Comparison of ENCODE assay signal across 24 cellular contexts in the genomic region with DNA sequence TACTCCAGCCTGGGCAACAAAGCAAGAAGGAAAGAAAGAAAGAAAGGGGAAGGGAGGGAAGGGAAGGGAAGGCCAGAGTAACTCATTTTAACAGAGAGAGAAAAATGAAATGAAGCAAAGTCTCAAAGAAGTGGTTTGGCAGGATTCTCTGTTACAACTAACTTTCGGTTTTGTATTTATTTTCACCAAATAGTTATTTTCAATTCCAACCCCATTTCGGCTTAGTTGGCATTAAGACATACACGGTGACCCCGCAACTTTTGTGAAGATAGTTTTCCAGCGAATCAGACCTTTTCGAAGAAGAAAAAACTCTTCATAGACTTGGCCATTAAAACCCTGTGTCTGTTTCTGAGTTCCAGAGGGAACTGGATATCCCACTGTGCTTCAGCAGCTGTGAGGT. TPM values are rescaled to one million over a fixed set of nuclear protein-coding genes. Genes with fewer than 3 reads are reported as not detected.
DNase-seq lines count a peak whose midpoint lies in the region; ATAC-seq and TF ChIP-seq lines count a peak whose summit lies in the region.
"Had no signal": no experiment of that assay in that cellular context is flagged by ENCODE, and none has a peak within 500 bp of the region (broad histone marks: within the 10 kb centered on the region; RNA-seq: fewer than 3 reads in every experiment).

No MANE protein-coding gene starts in this region.

- H3K4me1 ChIP-seq in ACC112 (ENCODE audit: control insufficient read depth, insufficient read depth, low read length, unreplicated experiment) (no peaks in the 10 kb centered on the region), MM.1S (ENCODE audit: low read length) (peaks cover 21% of the 10 kb centered on the region), adipocyte (ENCODE audit: control insufficient read depth, insufficient read depth, low read length) (peaks cover 5% of the 10 kb centered on the region), osteoblast (ENCODE audit: insufficient read depth, low read length) (peaks cover 13% of the 10 kb centered on the region), right lobe of liver (no peaks in the 10 kb centered on the region)

- H4K20me1 ChIP-seq in MM.1S (ENCODE audit: insufficient read depth, low read length) = no peaks in the 10 kb centered on the region
- no peaks in the 10 kb centered on the region for H4K20me1 ChIP-seq in osteoblast (ENCODE audit: insufficient read depth, low read length)

- no peak for TF ChIP-seq POLR2A in right lobe of liver (IDR thresholded peaks at IDR 0.05)

- intact Hi-C loops in right lobe of liver (cut with DNase I) = no loop called here

- H3K9me3 ChIP-seq in MM.1S (replicated peaks; ENCODE audit: insufficient read depth, low read length) = no peaks in the 10 kb centered on the region
- no peaks in the 10 kb centered on the region for H3K9me3 ChIP-seq in adipocyte (ENCODE audit: control insufficient read depth, low read length)
- no peaks in the 10 kb centered on the region for H3K9me3 ChIP-seq in osteoblast (ENCODE audit: low read depth, low read length)
- no peaks in the 10 kb centered on the region for H3K9me3 ChIP-seq in right lobe of liver

- ATAC-seq in right lobe of liver = no peak
- ATAC-seq: GM23338, PC-3 had no signal

- no peak overlapping the region for H3K4me3 ChIP-seq in ACC112 (ENCODE audit: low read depth, low read length)
- peak overlapping the region; percentile 48 for H3K4me3 ChIP-seq in MM.1S (ENCODE audit: low read length)
- peak overlapping the region; percentile 65 for H3K4me3 ChIP-seq in adipocyte (ENCODE audit: low read length)
- peak overlapping the region; percentile 1 for H3K4me3 ChIP-seq in osteoblast (ENCODE audit: insufficient read depth, low read length)
- H3K4me3 ChIP-seq in right lobe of liver = no peak overlapping the region
- H3K4me3 ChIP-seq: GM23338 had no signal

- H3K27me3 ChIP-seq in ACC112 (ENCODE audit: insufficient read depth, low read length) (no peaks in the 10 kb centered on the region), MM.1S (replicated peaks; ENCODE audit: insufficient read depth, low read length) (no peaks in the 10 kb centered on the region), adipocyte (replicated peaks; ENCODE audit: control insufficient read depth, insufficient read depth, low read length) (no peaks in the 10 kb centered on the region), osteoblast (ENCODE audit: insufficient read depth, low read length) (no peaks in the 10 kb centered on the region), right lobe of liver (no peaks in the 10 kb centered on the region)

- DNase-seq in MM.1S = peak; percentile 73
- no peak for DNase-seq in adipocyte (ENCODE audit: low read depth)
- no peak for DNase-seq in osteoblast (ENCODE audit: insufficient read length, low spot score, missing footprints)
- DNase-seq in SK-N-DZ (ENCODE audit: low spot score) = no peak
- no peak for DNase-seq in DMS53 treated with DMSO at 0.1 percent for 48 hours (lab: John Stamatoyannopoulos, UW; ENCODE audit: unreplicated experiment)
- DNase-seq in right lobe of liver = no peak
- DNase-seq: C1 segment of cervical spinal cord; CD8-positive, alpha-beta memory T cell; DMS53; HCEC 1CT; Karpas-422; NCI-H1105; NCI-H2081 treated with DMSO at 0.1 percent for 48 hours; NCI-H510A; NCI-H748 treated with DMSO at 0.1 percent for 48 hours; PC-3; SIG-M5 had no signal

- H3F3A ChIP-seq in MM.1S (ENCODE audit: insufficient read depth, low read length) = peaks cover 8% of the 10 kb centered on the region; the same call in 1 of the 2 replicates

- H3K79me2 ChIP-seq in ACC112 (ENCODE audit: control insufficient read depth, insufficient read depth, low read length, unreplicated experiment) = no peaks in the 10 kb centered on the region
- H3K79me2 ChIP-seq in MM.1S (ENCODE audit: low read length) = no peaks in the 10 kb centered on the region
- H3K79me2 ChIP-seq in osteoblast (ENCODE audit: insufficient read depth, low read length) = no peaks in the 10 kb centered on the region

- no peaks in the 10 kb centered on the region for H3K9me2 ChIP-seq in MM.1S (replicated peaks; ENCODE audit: insufficient read depth, low read length)

- H3K9ac ChIP-seq in MM.1S (ENCODE audit: low read length) = peak overlapping the region; percentile 43
- H3K9ac ChIP-seq in adipocyte (ENCODE audit: low read length) = peak overlapping the region; percentile 41

- no peak overlapping the region for H3K27ac ChIP-seq in ACC112 (ENCODE audit: low read depth, low read length)
- peak overlapping the region; percentile 84 for H3K27ac ChIP-seq in MM.1S (ENCODE audit: low read length)
- no peak overlapping the region for H3K27ac ChIP-seq in osteoblast (ENCODE audit: low read depth, low read length)
- no peak overlapping the region for H3K27ac ChIP-seq in right lobe of liver
- H3K27ac ChIP-seq: HL-60, RWPE1 had no signal

- WGBS in right lobe of liver (ENCODE audit: insufficient coverage, low coverage, low lambda C conversion rate, missing lambda C conversion rate) = 63% methylated on average over 6 of the region's 6 CpGs

- peak overlapping the region; percentile 74 for H2AFZ ChIP-seq in ACC112 (ENCODE audit: low read length, unreplicated experiment)
- H2AFZ ChIP-seq in MM.1S (ENCODE audit: low read length) = peak overlapping the region; percentile 67
- peak overlapping the region; percentile 58 for H2AFZ ChIP-seq in osteoblast (ENCODE audit: low read length)
- H2AFZ ChIP-seq: GM23338 had no signal

- H3K36me3 ChIP-seq in ACC112 (ENCODE audit: insufficient read depth, low read length) (no peaks in the 10 kb centered on the region), MM.1S (replicated peaks; ENCODE audit: insufficient read depth, low read length) (no peaks in the 10 kb centered on the region), adipocyte (ENCODE audit: control insufficient read depth, insufficient read depth, low read length, severe bottlenecking) (no peaks in the 10 kb centered on the region), osteoblast (ENCODE audit: insufficient read depth, low read length) (no peaks in the 10 kb centered on the region), right lobe of liver (no peaks in the 10 kb centered on the region)

- H3K4me2 ChIP-seq in MM.1S (ENCODE audit: low read depth, low read length) (peak overlapping the region; percentile 71), osteoblast (ENCODE audit: insufficient read depth, low read length) (peak overlapping the region; percentile 32)
- H3K4me2 ChIP-seq: GM23338 had no signal

- TF ChIP-seq CTCF in MM.1S (IDR thresholded peaks at IDR 0.05; ENCODE audit: low read length) = no peak
- TF ChIP-seq CTCF in osteoblast (IDR thresholded peaks at IDR 0.05; ENCODE audit: extremely low read depth, low read depth, low read length) = no peak
- no peak for TF ChIP-seq CTCF in right lobe of liver (IDR thresholded peaks at IDR 0.05)

RNA-seq across cellular contexts. Expression of a gene that starts 45.2 kb away (rescaled TPM):
- total RNA-seq in osteoblast (not detected in 2 replicates), right lobe of liver (not detected)
- polyA plus RNA-seq in SK-N-DZ (2014; cell fraction: cytosol; rRNA removed) = not detected in 2 replicates
- polyA plus RNA-seq in SK-N-DZ (2014; cell fraction: nucleus; rRNA removed) = not detected in 2 replicates
- total RNA-seq: A673; CD8-positive, alpha-beta memory T cell; GM23338; HT1080; MCF 10A; PC-3 had no signal
- polyA plus RNA-seq: CD8-positive, alpha-beta memory T cell; GM23338 had no signal

Comparison
In these comparisons a context has a peak if more than half of its experiments do, and no peak if none do; other contexts are left out.
1. H3K4me3 ChIP-seq: peak in MM.1S (single experiment), adipocyte (single experiment) and osteoblast (single experiment); none in ACC112 (single experiment) and right lobe of liver (0 of 3).
2. Peak in every context shown above with its lines, with median percentiles within 50 percentile points of each other: H2AFZ ChIP-seq.